In genomic region chr3:73431136-73431933, GRCh38 we compare ENCODE assay signal across 18 cellular contexts.
DNase-seq lines count a peak whose midpoint lies in the region; ATAC-seq and TF ChIP-seq lines count a peak whose summit lies in the region.
"Had no signal": no experiment of that assay in that cellular context is flagged by ENCODE, and none has a peak within 500 bp of the region (broad histone marks: within the 10 kb centered on the region; RNA-seq: fewer than 3 reads in every experiment).

No MANE protein-coding gene starts in this region.

- H3K9me2 ChIP-seq in SU-DHL-6 (replicated peaks; ENCODE audit: insufficient read depth, low read length) = no peaks in the 10 kb centered on the region

- H2AFZ ChIP-seq in SU-DHL-6 (ENCODE audit: low read depth, low read length, severe bottlenecking) = no peak overlapping the region

- H3K9ac ChIP-seq in SU-DHL-6 (ENCODE audit: low read length) (peak overlapping the region; percentile 59), rectal smooth muscle tissue (ENCODE audit: low read length) (no peak overlapping the region)

- no peaks in the 10 kb centered on the region for H4K20me1 ChIP-seq in SU-DHL-6 (ENCODE audit: low read depth, low read length)

- peak overlapping the region; percentile 74 for H3K4me2 ChIP-seq in SU-DHL-6 (ENCODE audit: low read depth, low read length, poor library complexity, severe bottlenecking)

- DNase-seq in COR-L47 (lab: John Stamatoyannopoulos, UW) = peak; percentile 62
- peak; percentile 12 for DNase-seq in NCI-H146 treated with DMSO at 0.1 percent for 48 hours (lab: John Stamatoyannopoulos, UW; ENCODE audit: unreplicated experiment)
- DNase-seq in DMS79 treated with DMSO at 0.1 percent for 48 hours (lab: John Stamatoyannopoulos, UW) = no peak
- no peak for DNase-seq in glomerular visceral epithelial cell (ENCODE audit: extremely low spot score)
- DNase-seq: activated naive CD4-positive, alpha-beta T cell; aorta; GOT3; Kasumi-1; kidney glomerular epithelial cell; mesenchymal stem cell; natural killer cell; OCI-M1; SHP77; stimulated activated CD4-positive, alpha-beta T cell treated with anti-CD3 and anti-CD28 coated beads, Interleukin-4, amount 100 ng/mL, for 4 hours had no signal

- TF ChIP-seq CTCF in SU-DHL-6 (IDR thresholded peaks at IDR 0.05; ENCODE audit: insufficient read depth, low read length, poor library complexity, severe bottlenecking) = no peak

- no peaks in the 10 kb centered on the region for H3K27me3 ChIP-seq in SU-DHL-6 (ENCODE audit: low read length)
- H3K27me3 ChIP-seq in rectal smooth muscle tissue (ENCODE audit: control insufficient read depth, insufficient read depth, low read length) = no peaks in the 10 kb centered on the region

- H3K36me3 ChIP-seq in SU-DHL-6 (ENCODE audit: low read length) (no peaks in the 10 kb centered on the region), rectal smooth muscle tissue (ENCODE audit: control insufficient read depth, insufficient read depth, low read length) (no peaks in the 10 kb centered on the region)

- peaks cover 59% of the 10 kb centered on the region for H3K79me2 ChIP-seq in SU-DHL-6 (ENCODE audit: insufficient read depth, low read length)

- H3F3A ChIP-seq in SU-DHL-6 (ENCODE audit: insufficient read depth) = no peaks in the 10 kb centered on the region; the same call in 1 of the 2 replicates

- peak overlapping the region; percentile 51 for H3K4me3 ChIP-seq in SU-DHL-6 (ENCODE audit: insufficient read depth, low read length, poor library complexity, severe bottlenecking)
- H3K4me3 ChIP-seq in rectal smooth muscle tissue (ENCODE audit: low read length) = no peak overlapping the region

- ATAC-seq in HG02852 (IDR thresholded peaks at IDR 0.05; ENCODE audit: unreplicated experiment) (no peak), HG03457 (IDR thresholded peaks at IDR 0.05; ENCODE audit: unreplicated experiment) (no peak)
- ATAC-seq: natural killer cell had no signal

- no peaks in the 10 kb centered on the region for H3K9me3 ChIP-seq in SU-DHL-6 (ENCODE audit: insufficient read depth, low read length)

- peaks cover 44% of the 10 kb centered on the region for H3K4me1 ChIP-seq in rectal smooth muscle tissue (ENCODE audit: control insufficient read depth, insufficient read depth, low read length)

- H3K27ac ChIP-seq in SU-DHL-6 (ENCODE audit: low read depth, low read length) (no peak overlapping the region), rectal smooth muscle tissue (ENCODE audit: low read depth, low read length) (peak overlapping the region; percentile 8)

Comparison
In these comparisons a context has a peak if more than half of its experiments do, and no peak if none do; other contexts are left out.
1. DNase-seq: peak in COR-L47 (single experiment) and NCI-H146 treated with DMSO at 0.1 percent for 48 hours (single experiment); none in DMS79 treated with DMSO at 0.1 percent for 48 hours (single experiment) and glomerular visceral epithelial cell (single experiment).